In the genomic region with DNA sequence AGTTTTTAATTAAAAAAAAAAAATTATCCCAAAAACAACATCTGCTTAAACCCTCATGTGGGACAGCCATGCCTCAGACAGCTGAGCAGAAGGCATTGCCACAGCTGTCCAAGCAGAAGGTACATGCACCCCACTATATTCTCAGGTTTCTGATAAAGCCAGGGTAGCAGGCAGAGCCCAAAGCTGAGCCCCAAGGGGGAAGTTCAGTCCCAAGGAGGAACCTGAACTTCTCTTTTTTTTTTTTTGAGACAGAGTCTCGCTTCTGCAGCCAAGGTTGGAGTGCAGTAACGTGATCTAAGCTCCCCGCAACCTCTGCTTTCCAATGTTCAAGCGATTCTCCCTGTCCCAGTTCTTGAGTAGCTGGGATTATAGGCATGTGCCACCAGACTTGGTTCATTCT, we compare ENCODE assay signal across 35 cellular contexts. TPM values are rescaled to one million over a fixed set of nuclear protein-coding genes. Genes with fewer than 3 reads are reported as not detected.
DNase-seq lines count a peak whose midpoint lies in the region; ATAC-seq and TF ChIP-seq lines count a peak whose summit lies in the region.
"Had no signal": no experiment of that assay in that cellular context is flagged by ENCODE, and none has a peak within 500 bp of the region (broad histone marks: within the 10 kb centered on the region; RNA-seq: fewer than 3 reads in every experiment).

No MANE protein-coding gene starts in this region.

- no peaks in the 10 kb centered on the region for H3K27me3 Mint-ChIP-seq in osteocyte (ENCODE audit: unreplicated experiment)
- H3K27me3 Mint-ChIP-seq: natural killer cell treated with Interleukin-12 subunit alpha and Interleukin-12 subunit beta and Interleukin-15 and Interleukin-18, amount 100 ng/mL, for 72 hours had no signal

- no peak for ATAC-seq in Right ventricle myocardium superior (ENCODE audit: poor library complexity)
- peak; percentile 81 for ATAC-seq in upper lobe of right lung
- ATAC-seq in GM18519 (IDR thresholded peaks at IDR 0.05; ENCODE audit: low FRiP score, unreplicated experiment): no peak
- ATAC-seq: activated T-cell treated with anti-CD3 and anti-CD28 coated beads, Interleukin-2, amount 50 U/mL, for 4 hours; gastroesophageal sphincter; natural killer cell treated with Interleukin-12 subunit alpha and Interleukin-12 subunit beta and Interleukin-15 and Interleukin-18, amount 100 ng/mL, for 72 hours had no signal

- H3K27me3 ChIP-seq in left ventricle myocardium inferior (ENCODE audit: low read depth) (no peaks in the 10 kb centered on the region), upper lobe of right lung (no peaks in the 10 kb centered on the region), MM.1S (replicated peaks; ENCODE audit: insufficient read depth, low read length) (no peaks in the 10 kb centered on the region)
- H3K27me3 ChIP-seq: BLaER1, dorsolateral prefrontal cortex, gastroesophageal sphincter, transverse colon had no signal

- peaks cover 35% of the 10 kb centered on the region; the same call in 1 of the 2 replicates for H3K79me2 ChIP-seq in MM.1S (ENCODE audit: low read length)

- H3K27ac Mint-ChIP-seq in osteocyte (ENCODE audit: unreplicated experiment): no peak overlapping the region
- H3K27ac Mint-ChIP-seq: mesothelial cell of epicardium; natural killer cell treated with Interleukin-12 subunit alpha and Interleukin-12 subunit beta and Interleukin-15 and Interleukin-18, amount 100 ng/mL, for 72 hours had no signal

- H3K9me3 ChIP-seq in left ventricle myocardium inferior (replicated peaks): no peaks in the 10 kb centered on the region
- no peaks in the 10 kb centered on the region for H3K9me3 ChIP-seq in upper lobe of right lung
- no peaks in the 10 kb centered on the region for H3K9me3 ChIP-seq in MM.1S (replicated peaks; ENCODE audit: insufficient read depth, low read length)
- H3K9me3 ChIP-seq: BLaER1, gastroesophageal sphincter, transverse colon had no signal

- no peak overlapping the region for H3K4me2 ChIP-seq in MM.1S (ENCODE audit: low read depth, low read length)

- H3K9me2 ChIP-seq in MM.1S (replicated peaks; ENCODE audit: insufficient read depth, low read length): no peaks in the 10 kb centered on the region

- H3K36me3 Mint-ChIP-seq in osteocyte (ENCODE audit: unreplicated experiment): peaks cover 46% of the 10 kb centered on the region

- TF ChIP-seq CTCF in left ventricle myocardium inferior (IDR thresholded peaks at IDR 0.05; ENCODE audit: borderline replicate concordance): no peak
- no peak for TF ChIP-seq CTCF in upper lobe of right lung (IDR thresholded peaks at IDR 0.05)
- no peak for TF ChIP-seq CTCF in osteocyte (IDR thresholded peaks at IDR 0.05)
- no peak for TF ChIP-seq CTCF in MM.1S (IDR thresholded peaks at IDR 0.05; ENCODE audit: low read length)

- H3K9ac ChIP-seq in MM.1S (ENCODE audit: low read length): no peak overlapping the region
- H3K9ac ChIP-seq: BLaER1 had no signal

- H3K4me3 Mint-ChIP-seq in osteocyte (ENCODE audit: unreplicated experiment): no peak overlapping the region
- H3K4me3 Mint-ChIP-seq: activated T-cell treated with anti-CD3 and anti-CD28 coated beads, Interleukin-2, amount 50 U/mL, for 4 hours; immature natural killer cell; mesothelial cell of epicardium; natural killer cell treated with Interleukin-12 subunit alpha and Interleukin-12 subunit beta and Interleukin-15 and Interleukin-18, amount 100 ng/mL, for 72 hours had no signal

- DNase-seq in left ventricle myocardium inferior: no peak
- no peak for DNase-seq in Right ventricle myocardium superior
- DNase-seq in NCI-H2171 treated with DMSO at 0.1 percent for 48 hours (lab: John Stamatoyannopoulos, UW): peak; percentile 53
- DNase-seq in germinal center (ENCODE audit: low spot score): peak; percentile 58
- no peak for DNase-seq in upper lobe of right lung
- no peak for DNase-seq in osteocyte (ENCODE audit: extremely low spot score, unreplicated experiment)
- no peak for DNase-seq in MM.1S
- DNase-seq: activated CD4-positive, alpha-beta T cell treated with anti-CD3 and anti-CD28 coated beads for 48 hours; activated CD8-positive, alpha-beta memory T cell treated with anti-CD3 and anti-CD28 coated beads for 24 hours; activated T-cell treated with anti-CD3 and anti-CD28 coated beads, Interleukin-2, amount 50 U/mL, for 4 hours; cerebellar nuclear complex; COR-L47; DMS79 treated with DMSO at 0.1 percent for 48 hours; dorsolateral prefrontal cortex; GF-D8; HCEC 1CT; hypothalamus; immature natural killer cell; NCI-H1694; NCI-H524; NK-92 treated with Interleukin-12 subunit alpha and Interleukin-12 subunit beta, amount 100 ng/mL, for 24 hours; small intestine; stimulated activated CD4-positive, alpha-beta T cell treated with anti-CD3 and anti-CD28 coated beads, Interleukin-1b, Interleukin-23, amount 100 ng/mL, for 48 hours; T-helper 2 cell; transverse colon had no signal

- H3K4me1 Mint-ChIP-seq in osteocyte (ENCODE audit: unreplicated experiment): no peaks in the 10 kb centered on the region

- H3K4me1 ChIP-seq in left ventricle myocardium inferior (peaks cover 79% of the 10 kb centered on the region), upper lobe of right lung (no peaks in the 10 kb centered on the region), MM.1S (ENCODE audit: low read length) (no peaks in the 10 kb centered on the region)
- H3K4me1 ChIP-seq: gastroesophageal sphincter, transverse colon had no signal

- H3K9me3 Mint-ChIP-seq in osteocyte (ENCODE audit: unreplicated experiment): no peaks in the 10 kb centered on the region
- H3K9me3 Mint-ChIP-seq: activated T-cell treated with anti-CD3 and anti-CD28 coated beads, Interleukin-2, amount 50 U/mL, for 4 hours; immature natural killer cell; mesothelial cell of epicardium; natural killer cell treated with Interleukin-12 subunit alpha and Interleukin-12 subunit beta and Interleukin-15 and Interleukin-18, amount 100 ng/mL, for 72 hours had no signal

- H3K36me3 ChIP-seq in left ventricle myocardium inferior (peaks cover 85% of the 10 kb centered on the region), upper lobe of right lung (peaks cover 94% of the 10 kb centered on the region), MM.1S (replicated peaks; ENCODE audit: insufficient read depth, low read length) (peaks cover 7% of the 10 kb centered on the region; the same call in 1 of the 2 replicates)

- no peaks in the 10 kb centered on the region for H4K20me1 ChIP-seq in MM.1S (ENCODE audit: insufficient read depth, low read length)

- H3F3A ChIP-seq in MM.1S (ENCODE audit: insufficient read depth, low read length): no peaks in the 10 kb centered on the region; the same call in 1 of the 2 replicates

- no peak overlapping the region for H2AFZ ChIP-seq in MM.1S (ENCODE audit: low read length)

- H3K27ac ChIP-seq in left ventricle myocardium inferior (replicated peaks) (peak overlapping the region; percentile 61), upper lobe of right lung (peak overlapping the region; percentile 17), MM.1S (ENCODE audit: low read length) (no peak overlapping the region)
- H3K27ac ChIP-seq: gastroesophageal sphincter, transverse colon, VCaP had no signal

- no peak overlapping the region for H3K4me3 ChIP-seq in left ventricle myocardium inferior
- H3K4me3 ChIP-seq in upper lobe of right lung: no peak overlapping the region
- no peak overlapping the region for H3K4me3 ChIP-seq in MM.1S (ENCODE audit: low read length)
- H3K4me3 ChIP-seq: BLaER1, dorsolateral prefrontal cortex, gastroesophageal sphincter, transverse colon had no signal

- intact Hi-C loops in left ventricle myocardium inferior (cut with micrococcal nuclease) (no loop called here), Right ventricle myocardium superior (cut with DNase I) (no loop called here), upper lobe of right lung (cut with DNase I) (no loop called here)

RNA-seq across cellular contexts. Expression of a gene that starts 33.2 kb away (rescaled TPM):
- total RNA-seq in left ventricle myocardium inferior (34.3 TPM), Right ventricle myocardium superior (27.7 TPM), upper lobe of right lung (23.4 TPM), osteocyte (31.2 and 32.4 TPM in 2 replicates)

RNA-seq across cellular contexts. Expression of a gene that starts 44.8 kb away (rescaled TPM):
- total RNA-seq in left ventricle myocardium inferior (1.8 TPM), Right ventricle myocardium superior (not detected), upper lobe of right lung (not detected), osteocyte (not detected in 2 replicates)
- total RNA-seq: activated T-cell treated with anti-CD3 and anti-CD28 coated beads, Interleukin-2, amount 50 U/mL, for 4 hours; endothelial cell of umbilical vein; fibroblast of lung; natural killer cell treated with Interleukin-12 subunit alpha and Interleukin-12 subunit beta and Interleukin-15 and Interleukin-18, amount 100 ng/mL, for 72 hours; osteoblast; RPMI7951 had no signal

Comparison
In these comparisons a context has a peak if more than half of its experiments do, and no peak if none do; other contexts are left out.
1. DNase-seq: peak in NCI-H2171 treated with DMSO at 0.1 percent for 48 hours (single experiment) and germinal center (single experiment); none in left ventricle myocardium inferior (single experiment), Right ventricle myocardium superior (single experiment), upper lobe of right lung (single experiment), osteocyte (single experiment) and MM.1S (single experiment).